ENCODE assay signal across 8 cellular contexts in the genomic region with DNA sequence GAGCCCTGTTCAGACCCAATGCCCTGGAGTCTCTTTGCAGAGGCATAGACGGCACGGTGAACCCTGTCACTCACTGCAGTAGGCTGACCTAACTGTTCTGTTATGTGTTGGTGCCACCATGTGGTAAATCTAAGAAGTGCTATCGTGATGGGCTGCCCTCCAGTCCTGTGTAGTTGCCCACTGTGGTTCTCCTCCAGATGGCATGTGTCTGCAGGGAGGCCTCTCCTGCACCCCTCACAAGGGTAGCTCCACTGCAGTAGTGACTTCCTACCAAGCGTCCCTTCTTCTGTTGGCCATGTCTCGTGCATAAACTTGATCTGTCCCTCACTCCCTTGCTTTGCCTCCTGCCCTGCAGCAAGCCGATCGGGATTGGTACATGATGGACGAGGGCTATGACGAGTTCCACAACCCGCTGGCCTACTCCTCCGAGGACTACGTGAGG. TPM values are rescaled to one million over a fixed set of nuclear protein-coding genes. Genes with fewer than 3 reads are reported as not detected.
A peak's percentile ranks its signal among the peaks of the same experiment; 100 is the strongest.
DNase-seq lines count a peak whose midpoint lies in the region; FAIRE-seq and TF ChIP-seq lines count a peak whose summit lies in the region.

No MANE protein-coding gene starts in this region.

- no peak overlapping the region for H3K4me2 ChIP-seq in H1 (ENCODE audit: insufficient read depth in 1 of 2, low read depth in 2 of 2, low read length in 2 of 2)

- no peaks in the 10 kb centered on the region for H3K9me3 Mint-ChIP-seq in HFFc6

- H4K5ac ChIP-seq in H1 (ENCODE audit: insufficient read length, low read depth, low read length): no peak overlapping the region

- H3K36me3 Mint-ChIP-seq in HFFc6 (ENCODE audit: low read depth): peaks cover 43% of the 10 kb centered on the region

- peak; percentile 85 to 88 for TF ChIP-seq RAD21 in H1 (IDR thresholded peaks at IDR 0.05 in 1 of 2, conservative IDR thresholded peaks at IDR 0.05 in 1 of 2; ENCODE audit: low read depth in 2 of 2, low read length in 2 of 2)

- no peak overlapping the region for H3K4me3 Mint-ChIP-seq in HFFc6

- 79% methylated on average over 12 of the region's 12 CpGs; no CpG with 5 or more reads in 1 of the 2 experiments for WGBS in H1 (ENCODE audit: extremely low coverage in 1 of 2, insufficient coverage in 1 of 2, insufficient read length in 1 of 2, insufficient replicate concordance in 2 of 2, low coverage in 1 of 2, low lambda C conversion rate in 2 of 2, missing lambda C conversion rate in 1 of 2), 2 experiments
- 67 to 75% methylated on average over 12 of the region's 12 CpGs for WGBS in testis, 2 donors

- CTCF ChIA-PET in H1 (lab: Charles Lee; ENCODE audit: partially characterized antibody): interaction anchor here (0.8 to 11.4 kb wide), 19 partner anchors 9 to 217 kb away, joined by 3 to 108 read pairs (median 4); partner anchors contain the start of genes HPR and ZNF821

- no peak overlapping the region for H2BK120ac ChIP-seq in H1 (replicated peaks; ENCODE audit: low read depth, low read length)

- H3K9me3 ChIP-seq in WERI-Rb-1 (ENCODE audit: severe bottlenecking): no peaks in the 10 kb centered on the region
- H3K9me3 ChIP-seq in H1 (ENCODE audit: insufficient read depth in 2 of 2, low read depth in 1 of 2, low read length in 1 of 2): no peaks in the 10 kb centered on the region
- H3K9me3 ChIP-seq in testis: no peaks in the 10 kb centered on the region

- no peak overlapping the region for H3K4ac ChIP-seq in H1 (replicated peaks; ENCODE audit: insufficient read length, low read depth, low read length)

- no peak overlapping the region for H3K27ac Mint-ChIP-seq in HFFc6

- H3K23me2 ChIP-seq in H1 (ENCODE audit: low read depth, low read length): peaks cover 4% of the 10 kb centered on the region; the same call in 1 of the 2 replicates

- no peak overlapping the region for H3K23ac ChIP-seq in H1 (ENCODE audit: insufficient read length)

- no peak overlapping the region for H4K91ac ChIP-seq in H1 (replicated peaks; ENCODE audit: insufficient read length, low read length)

- peaks cover 83% of the 10 kb centered on the region for H3K36me3 ChIP-seq in WERI-Rb-1
- H3K36me3 ChIP-seq in H1 (ENCODE audit: control insufficient read depth in 2 of 4, insufficient read depth in 4 of 4, low read length in 3 of 4): peaks cover 43 to 71% (median 60%) of the 10 kb centered on the region in 4 experiments
- H3K36me3 ChIP-seq in testis (ENCODE audit: low read depth, missing control alignments): no peaks in the 10 kb centered on the region

- no peak overlapping the region for H2BK5ac ChIP-seq in H1 (ENCODE audit: low read depth, low read length)

- no peak for TF ChIP-seq POLR2A in H1 (IDR thresholded peaks at IDR 0.05; ENCODE audit: control extremely low read depth in 1 of 2, low read depth in 2 of 2, low read length in 2 of 2)
- TF ChIP-seq POLR2A in testis (IDR thresholded peaks at IDR 0.05): no peak

- H2AFZ ChIP-seq in H1 (ENCODE audit: low read length): no peak overlapping the region

- TF ChIP-seq CTCF in HFFc6 (IDR thresholded peaks at IDR 0.05) (peak; percentile 79), WERI-Rb-1 (IDR thresholded peaks at IDR 0.05; ENCODE audit: low read depth, low read length) (peak; percentile 75), H1 (IDR thresholded peaks at IDR 0.05; ENCODE audit: control extremely low read depth in 1 of 3, insufficient read depth in 1 of 3, low read depth in 1 of 3, low read length in 3 of 3) (peak; percentile 61 to 86 (median 83)), testis (IDR thresholded peaks at IDR 0.05) (peak; percentile 18 to 56 (median 55))

- H3K27ac ChIP-seq in WERI-Rb-1: no peak overlapping the region
- no peak overlapping the region for H3K27ac ChIP-seq in H1 (ENCODE audit: low read depth, low read length)
- no peak overlapping the region for H3K27ac ChIP-seq in testis

- H3K4me3 ChIP-seq in WERI-Rb-1 (ENCODE audit: low read depth, low read length): no peak overlapping the region
- no peak overlapping the region for H3K4me3 ChIP-seq in H1 (ENCODE audit: extremely low read depth in 1 of 4, insufficient read depth in 2 of 4, low read depth in 3 of 4, low read length in 4 of 4)
- H3K4me3 ChIP-seq in testis: no peak overlapping the region

- H3K79me2 ChIP-seq in H1 (ENCODE audit: control insufficient read depth in 1 of 2, insufficient read depth in 2 of 2, low read length in 2 of 2): peaks cover 4 to 20% of the 10 kb centered on the region in 2 experiments

- no peak overlapping the region for H2AK5ac ChIP-seq in H1 (ENCODE audit: low read depth, low read length)

- no peak for TF ChIP-seq EP300 in H1 (IDR thresholded peaks at IDR 0.05; ENCODE audit: borderline replicate concordance in 1 of 2, low read depth in 2 of 2, low read length in 2 of 2)

- FAIRE-seq in H1 (lab: Jason Lieb, UNC): peak; percentile 98

- H3K27me3 Mint-ChIP-seq in HFFc6 (ENCODE audit: insufficient read depth): peaks cover 4% of the 10 kb centered on the region

- H2BK12ac ChIP-seq in H1 (ENCODE audit: low read depth, low read length): no peak overlapping the region

- no peak overlapping the region for H3K14ac ChIP-seq in H1 (ENCODE audit: insufficient read length)

- no peaks in the 10 kb centered on the region for H3K27me3 ChIP-seq in WERI-Rb-1 (ENCODE audit: insufficient read depth, low read depth, severe bottlenecking)
- no peaks in the 10 kb centered on the region for H3K27me3 ChIP-seq in H1 (replicated peaks in 1 of 4; ENCODE audit: control insufficient read depth in 3 of 4, extremely low read depth in 1 of 4, insufficient read depth in 3 of 4, low read length in 3 of 4)
- no peaks in the 10 kb centered on the region for H3K27me3 ChIP-seq in testis

- peaks cover 4% of the 10 kb centered on the region; the same call in 1 of the 2 replicates for H3K79me1 ChIP-seq in H1 (ENCODE audit: low read depth, low read length)

- peaks cover 16% of the 10 kb centered on the region for H3K4me1 Mint-ChIP-seq in HFFc6 (ENCODE audit: low read depth)

- H3K18ac ChIP-seq in H1 (ENCODE audit: extremely low read depth, low read length): no peak overlapping the region

- no peaks in the 10 kb centered on the region for H3K4me1 ChIP-seq in H1 (replicated peaks in 1 of 4; ENCODE audit: control insufficient read depth in 3 of 4, insufficient read depth in 4 of 4, low read length in 3 of 4)
- peaks cover 13% of the 10 kb centered on the region for H3K4me1 ChIP-seq in testis

- H3K9ac ChIP-seq in H1 (replicated peaks in 1 of 4; ENCODE audit: extremely low read depth in 1 of 4, low read depth in 3 of 4, low read length in 3 of 4): no peak overlapping the region

- no peak overlapping the region for H2BK20ac ChIP-seq in H1 (ENCODE audit: low read length)

- DNase-seq in SIG-M5 treated with dmso at 0.1 percent for 504 hours (lab: John Stamatoyannopoulos, UW; ENCODE audit: unreplicated experiment) (peak; percentile 69), SIG-M5 (lab: John Stamatoyannopoulos, UW) (no peak), HFFc6 (peak; percentile 37), NCI-H146 treated with DMSO at 0.1 percent for 48 hours (lab: John Stamatoyannopoulos, UW; ENCODE audit: unreplicated experiment) (peak; percentile 1), WERI-Rb-1 (peak; percentile 54), H1 (ENCODE audit: low read depth in 1 of 2, low spot score in 2 of 2) (peak; percentile 19 to 77), midbrain (lab: John Stamatoyannopoulos, UW) (peak; percentile 64), testis (peak; percentile 75)

- POLR2A ChIA-PET in H1 (lab: Charles Lee; ENCODE audit: partially characterized antibody): interaction anchor here (1.0 to 2.4 kb wide), 2 partner anchors 9 to 12 kb away, joined by 3 to 8 read pairs; no protein-coding TSS in a partner anchor

- 0 out of 2 replicates have a peak overlapping the region, but pooled peaks have one; percentile 12 for H4K8ac ChIP-seq in H1 (ENCODE audit: extremely low read depth, insufficient read depth, low read length)

- H2BK15ac ChIP-seq in H1 (ENCODE audit: low read length): no peak overlapping the region

- H3K56ac ChIP-seq in H1 (replicated peaks; ENCODE audit: insufficient read length, low read depth, low read length): no peak overlapping the region

- intact Hi-C loops in testis (cut with DNase I; ENCODE audit: low total_unique reads): no loop called here

- H4K20me1 ChIP-seq in H1 (replicated peaks in 1 of 2; ENCODE audit: control insufficient read depth in 1 of 2, insufficient read depth in 2 of 2, low read length in 2 of 2): peaks cover 8 to 15% of the 10 kb centered on the region in 2 experiments

RNA-seq across cellular contexts. Expression of gene DHX38, which starts 5.8 kb away (rescaled TPM):
- total RNA-seq in HFFc6 (2021; fragmentation: NEBNext Ultra II Directional; extraction: Animal tissue kit (Norgen Biotek cat#: 25700)): 10 to 100 TPM; 51.1 to 58.2 (median 55.6) TPM
- 53.5 and 58.3 TPM in 2 replicates for total RNA-seq in H1 (2021; fragmentation: NEBNext Ultra II Directional; extraction: Animal tissue kit (Norgen Biotek cat#: 25700))
- polyA plus RNA-seq in H1 (2011; rRNA removed) (27.3 and 43.6 TPM in 2 replicates), testis (ENCODE audit: insufficient read depth, low read depth, low replicate concordance) (64.5 TPM)
- polyA plus RNA-seq in H1 (2011; cell fraction: cytosol; rRNA removed): 58.0 TPM
- 134 TPM for polyA plus RNA-seq in H1 (2011; cell fraction: nucleus; rRNA removed)
- polyA plus RNA-seq in H1 (2012, experiment 1 of 2): 58.4 to 76.4 TPM (median 70.3 TPM) in 4 replicates
- polyA plus RNA-seq in H1 (2012, experiment 2 of 2): 18.4 TPM
- 26.7 TPM for polyA plus RNA-seq in H1 (2013, experiment 1 of 2)
- 26.6 TPM for polyA plus RNA-seq in H1 (2013, experiment 2 of 2)
- polyA minus RNA-seq in H1 (2011; rRNA and poly(A)+ RNA removed): 51.2 and 78.2 TPM in 2 replicates
- 38.4 TPM for polyA minus RNA-seq in H1 (2011; cell fraction: cytosol; rRNA and poly(A)+ RNA removed)
- polyA minus RNA-seq in H1 (2011; cell fraction: nucleus; rRNA and poly(A)+ RNA removed): 50.9 TPM
- total RNA-seq in testis: 100 to 1,000 TPM in 1 of 2 donors, 10 to 100 TPM in 1; 95.0 to 102 TPM

RNA-seq across cellular contexts. Expression of gene TXNL4B, which starts 6.0 kb away (rescaled TPM):
- total RNA-seq in HFFc6 (2021; fragmentation: NEBNext Ultra II Directional; extraction: Animal tissue kit (Norgen Biotek cat#: 25700)): 10 to 100 TPM in 3 of 6 experiments, 1 to 10 TPM in 3; 5.9 to 10.4 (median 9.9) TPM
- total RNA-seq in H1 (2021; fragmentation: NEBNext Ultra II Directional; extraction: Animal tissue kit (Norgen Biotek cat#: 25700)): 8.6 and 10.6 TPM in 2 replicates
- polyA plus RNA-seq in H1 (2011; rRNA removed) (4.7 and 6.7 TPM in 2 replicates), testis (ENCODE audit: insufficient read depth, low read depth, low replicate concordance) (30.9 TPM)
- 6.7 TPM for polyA plus RNA-seq in H1 (2011; cell fraction: cytosol; rRNA removed)
- polyA plus RNA-seq in H1 (2011; cell fraction: nucleus; rRNA removed): 3.1 TPM
- 5.5 to 7.1 TPM (median 6.1 TPM) in 4 replicates for polyA plus RNA-seq in H1 (2012, experiment 1 of 2)
- 4.4 TPM for polyA plus RNA-seq in H1 (2012, experiment 2 of 2)
- 5.6 TPM for polyA plus RNA-seq in H1 (2013, experiment 1 of 2)
- 5.0 TPM for polyA plus RNA-seq in H1 (2013, experiment 2 of 2)
- polyA minus RNA-seq in H1 (2011; rRNA and poly(A)+ RNA removed): 3.3 and 5.0 TPM in 2 replicates
- polyA minus RNA-seq in H1 (2011; cell fraction: cytosol; rRNA and poly(A)+ RNA removed): 3.4 TPM
- 5.1 TPM for polyA minus RNA-seq in H1 (2011; cell fraction: nucleus; rRNA and poly(A)+ RNA removed)
- 10 to 100 TPM; 37.9 to 41.1 TPM for total RNA-seq in testis

RNA-seq across cellular contexts. Expression of gene HPR, which starts 36.4 kb away (rescaled TPM):
- not detected for total RNA-seq in HFFc6 (2021; fragmentation: NEBNext Ultra II Directional; extraction: Animal tissue kit (Norgen Biotek cat#: 25700))
- not detected in 2 replicates for total RNA-seq in H1 (2021; fragmentation: NEBNext Ultra II Directional; extraction: Animal tissue kit (Norgen Biotek cat#: 25700))
- 0.14 and 0.24 TPM in 2 replicates for polyA plus RNA-seq in H1 (2011; rRNA removed)
- polyA plus RNA-seq in H1 (2011; cell fraction: cytosol; rRNA removed): 0.10 TPM
- not detected for polyA plus RNA-seq in H1 (2011; cell fraction: nucleus; rRNA removed)
- polyA plus RNA-seq in H1 (2012, experiment 1 of 2): 0.17 TPM in 1 of 4 replicates, not detected in the others
- not detected for polyA plus RNA-seq in H1 (2012, experiment 2 of 2)
- polyA plus RNA-seq in H1 (2013, experiment 1 of 2): not detected
- polyA plus RNA-seq in H1 (2013, experiment 2 of 2): not detected
- polyA minus RNA-seq in H1 (2011; rRNA and poly(A)+ RNA removed): not detected in 2 replicates
- not detected for polyA minus RNA-seq in H1 (2011; cell fraction: cytosol; rRNA and poly(A)+ RNA removed)
- not detected for polyA minus RNA-seq in H1 (2011; cell fraction: nucleus; rRNA and poly(A)+ RNA removed)
- total RNA-seq in testis: 1 to 10 TPM; 2.4 to 2.5 TPM
- polyA plus RNA-seq in testis (ENCODE audit: insufficient read depth, low read depth, low replicate concordance): 1.8 TPM

RNA-seq across cellular contexts. Expression of gene HP, which starts 45.1 kb away (rescaled TPM):
- not detected for total RNA-seq in HFFc6 (2021; fragmentation: NEBNext Ultra II Directional; extraction: Animal tissue kit (Norgen Biotek cat#: 25700))
- total RNA-seq in H1 (2021; fragmentation: NEBNext Ultra II Directional; extraction: Animal tissue kit (Norgen Biotek cat#: 25700)): not detected in 2 replicates
- polyA plus RNA-seq in H1 (2011; rRNA removed) (not detected in 2 replicates), testis (ENCODE audit: insufficient read depth, low read depth, low replicate concordance) (35.1 TPM)
- polyA plus RNA-seq in H1 (2011; cell fraction: cytosol; rRNA removed): 0.08 TPM
- not detected for polyA plus RNA-seq in H1 (2011; cell fraction: nucleus; rRNA removed)
- polyA plus RNA-seq in H1 (2012, experiment 1 of 2): 0.19 TPM in 1 of 4 replicates, not detected in the others
- not detected for polyA plus RNA-seq in H1 (2012, experiment 2 of 2)
- not detected for polyA plus RNA-seq in H1 (2013, experiment 1 of 2)
- not detected for polyA plus RNA-seq in H1 (2013, experiment 2 of 2)
- polyA minus RNA-seq in H1 (2011; rRNA and poly(A)+ RNA removed): not detected in 2 replicates
- polyA minus RNA-seq in H1 (2011; cell fraction: cytosol; rRNA and poly(A)+ RNA removed): not detected
- polyA minus RNA-seq in H1 (2011; cell fraction: nucleus; rRNA and poly(A)+ RNA removed): not detected
- under 1 TPM in 1 of 2 donors, not detected in 1; 0.25 TPM for total RNA-seq in testis
